16 cellular contexts compared by ENCODE assay signal in genomic region chr20:61449916-61450315, GRCh38.
"Had no signal": no experiment of that assay in that cellular context is flagged by ENCODE, and none has a peak within 500 bp of the region (broad histone marks: within the 10 kb centered on the region; RNA-seq: fewer than 3 reads in every experiment).

No MANE protein-coding gene starts in this region.

- H3K9me3 ChIP-seq: gastroesophageal sphincter, mucosa of descending colon, suprapubic skin, upper lobe of left lung had no signal

- H3K27ac ChIP-seq: gastroesophageal sphincter, suprapubic skin, upper lobe of left lung had no signal

- H3K4me1 ChIP-seq: gastroesophageal sphincter, suprapubic skin, upper lobe of left lung had no signal

- H3K4me3 ChIP-seq: gastroesophageal sphincter, lung, mucosa of descending colon, suprapubic skin, upper lobe of left lung had no signal

- H3K4me3 Mint-ChIP-seq: activated CD8-positive, alpha-beta T cell treated with anti-CD3 and anti-CD28 coated beads for 36 hours; natural killer cell had no signal

- DNase-seq: activated CD8-positive, alpha-beta memory T cell treated with anti-CD3 and anti-CD28 coated beads, Interleukin-2, amount 50 U/mL, for 48 hours; activated CD8-positive, alpha-beta T cell treated with anti-CD3 and anti-CD28 coated beads for 36 hours; activated naive CD4-positive, alpha-beta T cell treated with Interleukin-2 at 50 U/mL for 16 hours; cortex of kidney; effector CD8-positive, alpha-beta T cell; hypothalamus; left colon; mucosa of descending colon; natural killer cell; stimulated activated CD4-positive, alpha-beta T cell treated with anti-CD3 and anti-CD28 coated beads, Interleukin-12 subunit alpha, Interleukin-12 subunit beta, amount 100 ng/mL, for 4 hours; stimulated activated naive CD4-positive, alpha-beta T cell treated with Interleukin-2 at 50 U/mL for 16 hours; upper lobe of left lung had no signal

- H3K36me3 Mint-ChIP-seq: natural killer cell had no signal

- H3K4me1 Mint-ChIP-seq: natural killer cell had no signal

- H3K27me3 ChIP-seq: upper lobe of left lung had no signal

- H3K36me3 ChIP-seq: gastroesophageal sphincter, suprapubic skin, upper lobe of left lung had no signal

- H3K27ac Mint-ChIP-seq: activated CD8-positive, alpha-beta T cell treated with anti-CD3 and anti-CD28 coated beads for 36 hours; natural killer cell had no signal

- ATAC-seq: activated CD8-positive, alpha-beta T cell treated with anti-CD3 and anti-CD28 coated beads for 36 hours; gastroesophageal sphincter; left colon; mucosa of descending colon; natural killer cell; sciatic nerve had no signal
